In the genomic region with DNA sequence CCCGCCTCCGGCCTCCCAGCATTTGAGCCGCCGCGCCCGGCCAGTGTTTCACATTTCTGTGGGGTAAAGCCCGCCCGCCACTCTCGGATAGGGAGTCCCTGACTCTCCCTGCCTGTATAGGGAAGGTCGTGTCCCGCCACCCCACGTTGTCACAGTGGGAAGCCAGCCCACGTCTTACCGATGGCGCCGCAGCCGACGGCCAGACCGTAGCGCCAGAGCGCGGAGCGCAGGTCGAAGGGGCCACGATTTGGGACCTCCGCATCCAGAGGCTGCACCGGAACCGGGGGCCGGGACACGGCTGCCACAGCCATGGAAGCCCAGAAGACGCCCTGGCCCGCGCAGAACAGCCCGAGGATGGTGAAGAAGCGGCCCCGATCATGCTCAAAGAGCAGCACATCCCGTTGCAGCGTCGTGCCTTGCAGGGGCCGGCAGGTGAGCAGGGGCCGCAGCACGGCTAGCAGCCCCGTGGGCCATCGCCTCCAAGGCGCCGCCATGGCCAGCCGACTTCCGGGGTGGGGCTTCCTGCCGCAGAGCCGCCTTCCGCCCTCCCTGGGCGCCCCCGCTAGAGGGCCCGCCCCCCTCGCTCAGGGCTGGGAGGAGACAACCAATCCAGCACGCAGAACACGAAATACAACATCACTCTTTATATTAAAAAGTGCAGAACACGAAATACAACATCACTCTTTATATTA, we compare ENCODE assay signal across 8 cellular contexts. TPM values are rescaled to one million over a fixed set of nuclear protein-coding genes. Genes with fewer than 3 reads are reported as not detected.
DNase-seq lines count a peak whose midpoint lies in the region; ATAC-seq and TF ChIP-seq lines count a peak whose summit lies in the region.

Gene TMEM223, minus strand, starts transcription at position 506 of the 692 bp plus-strand sequence. Its CDS starts 12 bp downstream, at position 494.

- no peak within 1 kb of the TSS for H3K4ac ChIP-seq in neuronal stem cell (ENCODE audit: low read length)

- peak within 1 kb of the TSS; percentile 33 for H2BK12ac ChIP-seq in neuronal stem cell (ENCODE audit: low read length)

- no peak within 1 kb of the TSS for H2BK5ac ChIP-seq in neuronal stem cell (ENCODE audit: low read length)

- H3K4me3 ChIP-seq in SJCRH30, result peak within 1 kb of the TSS; percentile 68
- H3K4me3 ChIP-seq in neuronal stem cell (ENCODE audit: low read length in 2 of 2), result peak within 1 kb of the TSS; percentile 88 to 91

- no peaks in the 10 kb centered on the region for H3K27me3 ChIP-seq in SJCRH30
- no peaks in the 10 kb centered on the region for H3K27me3 ChIP-seq in neuronal stem cell (ENCODE audit: control insufficient read depth in 3 of 3, insufficient read depth in 3 of 3, low read depth in 1 of 3, low read length in 3 of 3)

- H3K4me2 ChIP-seq in neuronal stem cell (ENCODE audit: insufficient read depth, low read length, poor library complexity, severe bottlenecking), result peak within 1 kb of the TSS; percentile 89

- peak; percentile 62 for ATAC-seq in GM21723 (IDR thresholded peaks at IDR 0.05; ENCODE audit: unreplicated experiment)

- H4K8ac ChIP-seq in neuronal stem cell (ENCODE audit: low read depth, low read length), result no peak within 1 kb of the TSS

- peak within 1 kb of the TSS; percentile 88 for H2AFZ ChIP-seq in neuronal stem cell (ENCODE audit: low read length)

- H3K9ac ChIP-seq in neuronal stem cell (ENCODE audit: low read depth, low read length, poor library complexity), result peak within 1 kb of the TSS; percentile 97

- peak within 1 kb of the TSS; percentile 97 for H3K18ac ChIP-seq in neuronal stem cell (ENCODE audit: low read length)

- H3K79me1 ChIP-seq in neuronal stem cell (ENCODE audit: low read depth, low read length), result peaks cover 4% of the 10 kb centered on the region

- H3K27ac ChIP-seq in SJCRH30 (peak within 1 kb of the TSS; percentile 25; the same call in 1 of the 2 replicates), neuronal stem cell (replicated peaks; ENCODE audit: low read length) (peak within 1 kb of the TSS; percentile 55)

- peaks cover 36% of the 10 kb centered on the region for H3K36me3 ChIP-seq in SJCRH30
- H3K36me3 ChIP-seq in neuronal stem cell (replicated peaks in 1 of 2; ENCODE audit: control insufficient read depth in 2 of 2, insufficient read depth in 2 of 2, low read length in 2 of 2), result peaks cover 35 to 83% of the 10 kb centered on the region in 2 donors

- H3K4me1 ChIP-seq in SJCRH30 (no peaks in the 10 kb centered on the region), neuronal stem cell (ENCODE audit: control insufficient read depth in 2 of 2, insufficient read depth in 1 of 2, low read depth in 1 of 2, low read length in 2 of 2) (peaks cover 5 to 12% of the 10 kb centered on the region in 2 donors)

- peak within 1 kb of the TSS; percentile 90 for H4K91ac ChIP-seq in neuronal stem cell (ENCODE audit: low read depth, low read length, poor library complexity)

- no peak for TF ChIP-seq CTCF in subcutaneous adipose tissue (IDR thresholded peaks at IDR 0.05; ENCODE audit: low read depth)

- H3K9me3 ChIP-seq in SJCRH30 (replicated peaks) (no peaks in the 10 kb centered on the region), neuronal stem cell (replicated peaks in 1 of 2; ENCODE audit: control insufficient read depth in 2 of 2, insufficient read depth in 1 of 2, low read depth in 1 of 2, low read length in 2 of 2) (no peaks in the 10 kb centered on the region)

- H3K14ac ChIP-seq in neuronal stem cell (ENCODE audit: low read length), result peak within 1 kb of the TSS; percentile 73

- peak within 1 kb of the TSS; percentile 77 for H2AK5ac ChIP-seq in neuronal stem cell (ENCODE audit: low read depth, low read length)

- DNase-seq in DMS79 (lab: John Stamatoyannopoulos, UW) (peak; percentile 66), LHCN-M2 (ENCODE audit: low read depth) (peak; percentile 76), SJCRH30 (peak; percentile 82 to 83), activated gamma-delta T cell treated with Interleukin-2 at 50 U/mL for 16 hours (peak; percentile 91), foreskin melanocyte (peak; percentile 72), neuronal stem cell (ENCODE audit: low spot score) (peak; percentile 66)

- peak within 1 kb of the TSS; percentile 94 for H3K23ac ChIP-seq in neuronal stem cell (ENCODE audit: low read depth, low read length, poor library complexity)

- no peak within 1 kb of the TSS for H2BK15ac ChIP-seq in neuronal stem cell (ENCODE audit: low read length)

- WGBS in neuronal stem cell (ENCODE audit: extremely low coverage in 2 of 2, insufficient read length in 2 of 2, insufficient replicate concordance in 1 of 2), 2 donors, result no CpG with 5 or more reads among the region's 58 CpGs

- H2BK120ac ChIP-seq in neuronal stem cell (ENCODE audit: low read depth, low read length), result no peak within 1 kb of the TSS

RNA-seq across cellular contexts. Expression of gene TMEM223, which starts in this region (rescaled TPM):
- total RNA-seq in LHCN-M2 (2014; rRNA removed) (26.9 and 32.6 TPM in 2 replicates), subcutaneous adipose tissue (10 to 100 TPM; 14.5 to 22.6 (median 19.3) TPM)
- polyA plus RNA-seq in LHCN-M2 (2012), result 16.8 TPM
- 13.3 and 18.3 TPM in 2 replicates for total RNA-seq in SJCRH30 (2014; rRNA removed; shearing (Covaris generic))
- polyA plus RNA-seq in neuronal stem cell (2013, experiment 1 of 2), result 41.0 TPM
- 39.1 TPM for polyA plus RNA-seq in neuronal stem cell (2013, experiment 2 of 2)

Comparison
In these comparisons a context has a peak if more than half of its experiments do, and no peak if none do; other contexts are left out.
1. Peak in every context shown above with its lines: DNase-seq, ATAC-seq, H3K4me3 ChIP-seq and H3K27ac ChIP-seq.